Comparison of ENCODE assay signal across 9 cellular contexts in the genomic region with DNA sequence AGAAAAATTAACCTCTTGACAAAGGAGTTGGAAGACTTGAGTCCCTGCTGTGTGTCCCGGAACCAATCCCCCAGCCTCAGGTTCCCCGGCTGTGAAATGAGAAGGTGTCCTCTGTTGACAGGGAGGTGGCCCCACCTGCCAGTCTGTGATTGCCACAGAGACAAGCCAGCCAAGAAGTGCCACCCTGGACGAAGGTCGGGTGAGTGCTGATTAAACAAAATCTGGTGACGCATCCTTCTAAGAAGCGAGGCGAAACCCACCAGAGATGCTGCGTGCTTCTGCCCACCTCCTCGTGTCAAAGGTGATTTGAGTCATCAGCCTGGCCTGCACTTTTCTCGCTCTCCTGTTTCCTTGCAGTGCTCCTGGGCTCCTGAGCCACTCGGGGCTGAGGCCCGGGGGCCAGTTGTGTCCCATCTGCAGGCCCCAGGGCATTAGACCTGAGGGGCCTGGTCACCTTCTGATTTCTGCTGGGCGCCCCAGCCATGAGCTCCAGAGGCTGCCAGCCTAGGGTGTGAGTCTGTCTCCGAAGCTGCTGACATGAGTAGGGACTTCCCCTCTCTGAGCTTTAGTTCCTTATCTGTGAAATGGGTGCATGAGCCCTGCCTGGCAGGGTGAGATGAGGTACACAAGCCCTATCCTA. TPM values are rescaled to one million over a fixed set of nuclear protein-coding genes. Genes with fewer than 3 reads are reported as not detected.
DNase-seq lines count a peak whose midpoint lies in the region; FAIRE-seq and TF ChIP-seq lines count a peak whose summit lies in the region.
"Had no signal": no experiment of that assay in that cellular context is flagged by ENCODE, and none has a peak within 500 bp of the region (broad histone marks: within the 10 kb centered on the region; RNA-seq: fewer than 3 reads in every experiment).

No MANE protein-coding gene starts in this region.

- H3K27ac Mint-ChIP-seq in brain, result peak overlapping the region; percentile 13 to 100 (median 99)
- H3K27ac Mint-ChIP-seq in nephron progenitor cell, result peak overlapping the region; percentile 59
- H3K27ac Mint-ChIP-seq in type B pancreatic cell, result peak overlapping the region; percentile 29

- peaks cover 4% of the 10 kb centered on the region for H3K36me3 Mint-ChIP-seq in brain
- H3K36me3 Mint-ChIP-seq in nephron progenitor cell (ENCODE audit: low read depth), result no peaks in the 10 kb centered on the region
- H3K36me3 Mint-ChIP-seq in type B pancreatic cell, result no peaks in the 10 kb centered on the region

- peaks cover 7% of the 10 kb centered on the region for H3K27me3 Mint-ChIP-seq in brain
- no peaks in the 10 kb centered on the region for H3K27me3 Mint-ChIP-seq in nephron progenitor cell (ENCODE audit: low read depth, poor library complexity)
- no peaks in the 10 kb centered on the region for H3K27me3 Mint-ChIP-seq in type B pancreatic cell

- H3K4me1 Mint-ChIP-seq in brain (peaks cover 68% of the 10 kb centered on the region), nephron progenitor cell (peaks cover 55% of the 10 kb centered on the region), type B pancreatic cell (ENCODE audit: unreplicated experiment) (peaks cover 5% of the 10 kb centered on the region)

- H3K4me3 Mint-ChIP-seq in brain, result peak overlapping the region in 2 of 5 experiments; percentile 22 to 28
- peak overlapping the region; percentile 23 for H3K4me3 Mint-ChIP-seq in nephron progenitor cell
- no peak overlapping the region for H3K4me3 Mint-ChIP-seq in type B pancreatic cell

- H3K4me3 ChIP-seq in HFF-Myc (replicated peaks; ENCODE audit: low read depth, low read length), result peak overlapping the region; percentile 14
- H3K4me3 ChIP-seq: cardiac muscle cell had no signal

- peak; percentile 37; the same call in 1 of the 2 replicates for TF ChIP-seq POLR2A in GM12891 (IDR thresholded peaks at IDR 0.05; ENCODE audit: low read depth, low read length)

- no peak for FAIRE-seq in GM12891 (lab: Jason Lieb, UNC)

- TF ChIP-seq CTCF in HFF-Myc (IDR thresholded peaks at IDR 0.05; ENCODE audit: low read depth, low read length, missing control alignments), result no peak
- no peak for TF ChIP-seq CTCF in brain (conservative IDR thresholded peaks at IDR 0.05)
- TF ChIP-seq CTCF in nephron progenitor cell (IDR thresholded peaks at IDR 0.05), result no peak
- no peak for TF ChIP-seq CTCF in type B pancreatic cell (conservative IDR thresholded peaks at IDR 0.05)

- DNase-seq in GM12891 (ENCODE audit: insufficient read length, low spot score) (peak; percentile 60), HFF-Myc (ENCODE audit: extremely low read depth, low read depth) (peak; percentile 44), RPMI8226 (peak; percentile 77), nephron progenitor cell (no peak), type B pancreatic cell (ENCODE audit: extremely low spot score, unreplicated experiment) (no peak), NCI-H187 (lab: John Stamatoyannopoulos, UW) (no peak), HuH-7 (ENCODE audit: low spot score) (no peak)

- H3K9me3 Mint-ChIP-seq in brain (peaks cover 0 to 6% (median 0%) of the 10 kb centered on the region in 5 experiments), nephron progenitor cell (no peaks in the 10 kb centered on the region), type B pancreatic cell (no peaks in the 10 kb centered on the region)

TF ChIP-seq in GM12891, 5 proteins besides CTCF, POLR2A, EP300 and RAD21:
- no peak; the same call in 1 of the 2 replicates for TF ChIP-seq POLR2AphosphoS5 (IDR thresholded peaks at IDR 0.05; ENCODE audit: low read depth, low read length)
- TF ChIP-seq PAX5 (IDR thresholded peaks at IDR 0.05; ENCODE audit: insufficient read depth, low read length, severe bottlenecking), result peak; percentile 33
- TF ChIP-seq POU2F2 (IDR thresholded peaks at IDR 0.05; ENCODE audit: low read depth, low read length), result peak; percentile 77; the same call in 1 of the 2 replicates
- peak; percentile 66 for TF ChIP-seq SPI1 (IDR thresholded peaks at IDR 0.05; ENCODE audit: low read depth, low read length)
- no peak for TF ChIP-seq TAF1 (IDR thresholded peaks at IDR 0.05; ENCODE audit: low read depth, low read length)

RNA-seq across cellular contexts. Expression of a gene that starts 28.7 kb away (rescaled TPM):
- polyA plus RNA-seq in GM12891 (2012; ENCODE audit: low read depth, missing spikeins), result 117 TPM
- polyA plus RNA-seq in brain (ENCODE audit: insufficient read depth, low read depth, low replicate concordance), result 43.2 TPM
- total RNA-seq in type B pancreatic cell (ENCODE audit: low replicate concordance), result 4.6 and 19.3 TPM in 2 replicates

Comparison
In these comparisons a context has a peak if more than half of its experiments do, and no peak if none do; other contexts are left out.
1. DNase-seq: peak in GM12891 (single experiment), HFF-Myc (single experiment) and RPMI8226 (single experiment); none in nephron progenitor cell (single experiment), type B pancreatic cell (single experiment), NCI-H187 (0 of 2) and HuH-7 (single experiment).
2. H3K27ac Mint-ChIP-seq: peak in every context shown above with its lines; median percentile 99 in brain; 59 in nephron progenitor cell; 29 in type B pancreatic cell.